ENCODE assay signal across 19 cellular contexts in the genomic region with DNA sequence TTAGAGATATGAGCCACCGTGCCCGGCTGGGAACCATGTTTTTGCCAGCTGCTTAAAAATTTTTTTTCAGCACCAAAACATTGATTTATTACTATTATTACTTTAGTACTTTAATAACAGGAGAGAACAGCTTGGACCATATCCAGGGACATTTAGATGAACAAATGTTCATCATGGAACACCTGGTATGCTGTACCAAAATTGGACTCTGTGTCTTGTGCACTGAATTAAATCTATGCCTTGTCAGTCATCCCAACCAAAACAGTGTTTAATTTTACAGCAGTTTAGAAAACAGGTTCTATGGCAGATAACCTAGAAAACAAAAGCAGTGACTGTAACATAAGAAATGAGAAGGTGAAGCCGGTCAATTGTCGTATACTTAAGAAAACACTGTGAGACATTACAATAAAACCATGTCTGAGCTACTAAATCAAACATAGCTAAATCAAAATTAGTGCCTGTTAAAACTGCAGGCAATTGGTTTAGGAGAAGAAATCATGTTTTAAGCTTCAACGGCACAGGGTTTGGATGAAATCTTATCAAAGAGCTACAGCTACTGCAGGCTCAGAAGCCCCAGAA. TPM values are rescaled to one million over a fixed set of nuclear protein-coding genes. Genes with fewer than 3 reads are reported as not detected.
DNase-seq lines count a peak whose midpoint lies in the region; ATAC-seq and TF ChIP-seq lines count a peak whose summit lies in the region.
"Had no signal": no experiment of that assay in that cellular context is flagged by ENCODE, and none has a peak within 500 bp of the region (broad histone marks: within the 10 kb centered on the region; RNA-seq: fewer than 3 reads in every experiment).

No MANE protein-coding gene starts in this region.

- no peaks in the 10 kb centered on the region for H3K27me3 Mint-ChIP-seq in nephron (ENCODE audit: low read depth)
- no peaks in the 10 kb centered on the region for H3K27me3 Mint-ChIP-seq in activated CD8-positive, alpha-beta T cell treated with anti-CD3 and anti-CD28 coated beads for 36 hours
- H3K27me3 Mint-ChIP-seq: B cell had no signal

- POLR2A ChIA-PET in activated CD8-positive, alpha-beta T cell treated with anti-CD3 and anti-CD28 coated beads for 36 hours (lab: Charles Lee), result no interaction called here

- H3K4me3 Mint-ChIP-seq in nephron, result no peak overlapping the region
- no peak overlapping the region for H3K4me3 Mint-ChIP-seq in activated CD8-positive, alpha-beta T cell treated with anti-CD3 and anti-CD28 coated beads for 36 hours
- H3K4me3 Mint-ChIP-seq: B cell had no signal

- no peak for ATAC-seq in GM18858 (IDR thresholded peaks at IDR 0.05; ENCODE audit: unreplicated experiment)
- ATAC-seq in activated CD8-positive, alpha-beta T cell treated with anti-CD3 and anti-CD28 coated beads for 36 hours, result no peak

- peak overlapping the region; percentile 2 to 27 (median 8) for H3K27ac Mint-ChIP-seq in nephron
- H3K27ac Mint-ChIP-seq in activated CD8-positive, alpha-beta T cell treated with anti-CD3 and anti-CD28 coated beads for 36 hours, result no peak overlapping the region
- H3K27ac Mint-ChIP-seq: B cell had no signal

- CTCF ChIA-PET in activated CD8-positive, alpha-beta T cell treated with anti-CD3 and anti-CD28 coated beads for 36 hours (lab: Charles Lee), result no interaction called here

- intact Hi-C loops in activated CD8-positive, alpha-beta T cell treated with anti-CD3 and anti-CD28 coated beads for 36 hours (cut with micrococcal nuclease), result no loop called here

- H3K36me3 Mint-ChIP-seq in nephron (ENCODE audit: low read depth), result no peaks in the 10 kb centered on the region
- H3K36me3 Mint-ChIP-seq in activated CD8-positive, alpha-beta T cell treated with anti-CD3 and anti-CD28 coated beads for 36 hours (ENCODE audit: low read depth), result no peaks in the 10 kb centered on the region

- no peak for TF ChIP-seq CTCF in nephron (IDR thresholded peaks at IDR 0.05; ENCODE audit: unreplicated experiment in 3 of 3)
- no peak for TF ChIP-seq CTCF in activated CD8-positive, alpha-beta T cell treated with anti-CD3 and anti-CD28 coated beads for 36 hours (IDR thresholded peaks at IDR 0.05)

- H3K4me1 Mint-ChIP-seq in nephron, result peaks cover 50% of the 10 kb centered on the region
- H3K4me1 Mint-ChIP-seq in activated CD8-positive, alpha-beta T cell treated with anti-CD3 and anti-CD28 coated beads for 36 hours (ENCODE audit: low read depth), result peaks cover 6% of the 10 kb centered on the region
- H3K4me1 Mint-ChIP-seq: B cell had no signal

- no peaks in the 10 kb centered on the region for H3K9me3 Mint-ChIP-seq in nephron
- no peaks in the 10 kb centered on the region for H3K9me3 Mint-ChIP-seq in activated CD8-positive, alpha-beta T cell treated with anti-CD3 and anti-CD28 coated beads for 36 hours

- DNase-seq in DMS 273 (lab: John Stamatoyannopoulos, UW; ENCODE audit: unreplicated experiment), result peak; percentile 30
- no peak for DNase-seq in DMS 273 treated with DMSO at 0.1 percent for 48 hours (lab: John Stamatoyannopoulos, UW)
- DNase-seq in NCI-H1694 treated with DMSO at 0.1 percent for 48 hours (lab: John Stamatoyannopoulos, UW), result peak; percentile 88
- peak; percentile 95 for DNase-seq in NCI-H69 (lab: John Stamatoyannopoulos, UW)
- no peak for DNase-seq in Ammon's horn (ENCODE audit: low spot score)
- no peak for DNase-seq in activated CD8-positive, alpha-beta T cell treated with anti-CD3 and anti-CD28 coated beads for 36 hours
- DNase-seq: Caco-2, DMS53, EL, Kasumi-1, MG63, NCI-H1048, NCI-H187, NCI-H82, PC-9, T-helper 1 cell had no signal

RNA-seq across cellular contexts. Expression of a gene that starts 58.2 kb away (rescaled TPM):
- 1 to 10 TPM; 1.6 to 1.7 TPM for total RNA-seq in activated CD8-positive, alpha-beta T cell treated with anti-CD3 and anti-CD28 coated beads for 36 hours

Comparison
In these comparisons a context has a peak if more than half of its experiments do, and no peak if none do; other contexts are left out.
1. DNase-seq: peak in DMS 273 (single experiment), NCI-H1694 treated with DMSO at 0.1 percent for 48 hours (single experiment) and NCI-H69 (single experiment); none in DMS 273 treated with DMSO at 0.1 percent for 48 hours (single experiment), Ammon's horn (single experiment) and activated CD8-positive, alpha-beta T cell treated with anti-CD3 and anti-CD28 coated beads for 36 hours (single experiment).